ENCODE assay signal across 2 cellular contexts in genomic region chr11:47109882-47110281, GRCh38.
TF ChIP-seq lines count a peak whose summit lies in the region.

No MANE protein-coding gene starts in this region.

TF ChIP-seq in SK-N-SH, 30 proteins besides CTCF, POLR2A, EP300 and RAD21 (continued from another document):
- TF ChIP-seq USF2 (IDR thresholded peaks at IDR 0.05; ENCODE audit: borderline replicate concordance, low read depth, low read length) (no peak), SMC3 (IDR thresholded peaks at IDR 0.05; ENCODE audit: low read depth, low read length) (no peak), MXI1 (IDR thresholded peaks at IDR 0.05; ENCODE audit: low read depth, low read length) (no peak), TCF12 (IDR thresholded peaks at IDR 0.05) (no peak), MEF2A (IDR thresholded peaks at IDR 0.05; ENCODE audit: borderline replicate concordance, low read depth) (no peak), YY1 (IDR thresholded peaks at IDR 0.05; ENCODE audit: low read depth) (no peak), TEAD4 (IDR thresholded peaks at IDR 0.05; ENCODE audit: borderline replicate concordance, insufficient read depth) (no peak), REST (IDR thresholded peaks at IDR 0.05; ENCODE audit: low read depth, low read length) (no peak), RFX5 (IDR thresholded peaks at IDR 0.05; ENCODE audit: low read length) (no peak), FOSL2 (IDR thresholded peaks at IDR 0.05; ENCODE audit: borderline replicate concordance, low read depth) (no peak), GATA2 (CRISPR knock-in tag; IDR thresholded peaks at IDR 0.05) (no peak), PBX3 (IDR thresholded peaks at IDR 0.05) (no peak), TAF1 (IDR thresholded peaks at IDR 0.05; ENCODE audit: borderline replicate concordance, low read depth, low read length) (no peak), MAX (IDR thresholded peaks at IDR 0.05; ENCODE audit: low read depth) (no peak)

TF ChIP-seq in SK-N-SH treated with all-trans-retinoic acid at 6 μM for 48 hours, 23 proteins besides CTCF, POLR2A, EP300 and RAD21:
- no peak for TF ChIP-seq PATZ1 (CRISPR knock-in tag; IDR thresholded peaks at IDR 0.05; ENCODE audit: borderline replicate concordance)
- no peak for TF ChIP-seq ESRRG (CRISPR knock-in tag; IDR thresholded peaks at IDR 0.05)
- no peak for TF ChIP-seq ZNF8 (CRISPR knock-in tag; IDR thresholded peaks at IDR 0.05)
- TF ChIP-seq ZNF70 (CRISPR knock-in tag; IDR thresholded peaks at IDR 0.05) = no peak
- no peak for TF ChIP-seq CSRNP3 (CRISPR knock-in tag; IDR thresholded peaks at IDR 0.05)
- no peak for TF ChIP-seq ARNTL (CRISPR knock-in tag; IDR thresholded peaks at IDR 0.05; ENCODE audit: borderline replicate concordance, low read depth)
- no peak for TF ChIP-seq OSR1 (CRISPR knock-in tag; IDR thresholded peaks at IDR 0.05)
- no peak for TF ChIP-seq GLIS3 (CRISPR knock-in tag; IDR thresholded peaks at IDR 0.05)
- TF ChIP-seq CSDC2 (CRISPR knock-in tag; IDR thresholded peaks at IDR 0.05) = no peak
- TF ChIP-seq ISL1 (CRISPR knock-in tag; IDR thresholded peaks at IDR 0.05) = no peak
